14 cellular contexts compared by ENCODE assay signal in the genomic region with DNA sequence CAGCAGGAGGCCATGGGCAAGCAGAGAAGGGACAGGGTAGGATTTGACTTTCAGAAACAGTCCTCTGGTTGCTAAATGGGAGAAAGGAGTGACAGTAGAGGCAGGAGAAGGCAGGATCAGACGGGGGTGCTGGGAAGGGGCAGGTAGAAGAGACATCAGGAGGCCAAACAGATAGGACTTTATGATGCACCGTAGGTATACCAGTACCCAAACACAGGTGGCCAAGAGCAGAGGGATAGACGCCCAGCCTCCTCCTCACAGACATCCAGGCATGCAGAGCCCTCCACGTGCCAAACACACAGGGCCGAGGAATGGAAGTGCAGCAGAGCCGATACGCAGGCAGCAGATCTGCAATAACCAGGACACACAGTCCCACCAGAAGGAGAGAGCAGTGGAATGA. TPM values are rescaled to one million over a fixed set of nuclear protein-coding genes. Genes with fewer than 3 reads are reported as not detected.
A peak's percentile ranks its signal among the peaks of the same experiment; 100 is the strongest.
DNase-seq lines count a peak whose midpoint lies in the region; ATAC-seq, FAIRE-seq and TF ChIP-seq lines count a peak whose summit lies in the region.
"Had no signal": no experiment of that assay in that cellular context is flagged by ENCODE, and none has a peak within 500 bp of the region (broad histone marks: within the 10 kb centered on the region; RNA-seq: fewer than 3 reads in every experiment).

No MANE protein-coding gene starts in this region.

- no peaks in the 10 kb centered on the region for H4K20me1 ChIP-seq in HepG2 (ENCODE audit: insufficient read depth, low read length)

- H2AFZ ChIP-seq in HepG2 (ENCODE audit: low read length) = no peak overlapping the region

- H3K9me3 ChIP-seq in HepG2 (ENCODE audit: low read length) = no peaks in the 10 kb centered on the region
- no peaks in the 10 kb centered on the region for H3K9me3 ChIP-seq in right lobe of liver
- H3K9me3 ChIP-seq in prostate gland = no peaks in the 10 kb centered on the region
- no peaks in the 10 kb centered on the region for H3K9me3 ChIP-seq in effector memory CD4-positive, alpha-beta T cell (ENCODE audit: control insufficient read depth, low read length)

- H3K27me3 ChIP-seq in HepG2 (ENCODE audit: control insufficient read depth in 1 of 2, insufficient read depth in 2 of 2, low read length in 2 of 2) (peaks cover 0 to 4% of the 10 kb centered on the region in 2 experiments; a peak in 2 of 5 replicates), right lobe of liver (no peaks in the 10 kb centered on the region), prostate gland (replicated peaks; ENCODE audit: insufficient read depth) (no peaks in the 10 kb centered on the region)
- H3K27me3 ChIP-seq in effector memory CD4-positive, alpha-beta T cell (replicated peaks; ENCODE audit: control insufficient read depth, insufficient read depth, low read length, poor library complexity, severe bottlenecking) = no peaks in the 10 kb centered on the region

- intact Hi-C loops in HepG2 (cut with micrococcal nuclease; ENCODE audit: unreplicated experiment) (no loop called here), right lobe of liver (cut with DNase I) (no loop called here), prostate gland (cut with DNase I) (loop anchor here (5.0 kb wide), 1 partner anchor 90 kb away; no protein-coding TSS in a partner anchor)

- H3K79me2 ChIP-seq in HepG2 (ENCODE audit: insufficient read depth, low read length) = no peaks in the 10 kb centered on the region

- no peak for TF ChIP-seq RAD21 in HepG2 (CRISPR knock-in tag; IDR thresholded peaks at IDR 0.05)

- TF ChIP-seq POLR2A in HepG2 (IDR thresholded peaks at IDR 0.05; ENCODE audit: insufficient read depth in 1 of 2, low read depth in 2 of 2, low read length in 2 of 2) (no peak), right lobe of liver (IDR thresholded peaks at IDR 0.05) (no peak), prostate gland (IDR thresholded peaks at IDR 0.05) (no peak), erythroblast (IDR thresholded peaks at IDR 0.05; ENCODE audit: low read length) (no peak)

- 40% methylated on average over 2 of the region's 7 CpGs for whole genome bisulfite sequencing in HepG2 (ENCODE audit: low lambda C conversion rate)
- 39% methylated on average over 5 of the region's 7 CpGs for WGBS in right lobe of liver (ENCODE audit: insufficient coverage, low coverage, low lambda C conversion rate, missing lambda C conversion rate)
- 59% methylated on average over 7 of the region's 7 CpGs for WGBS in prostate gland

- ATAC-seq in HepG2 (no peak), right lobe of liver (no peak), GM19455 (IDR thresholded peaks at IDR 0.05; ENCODE audit: unreplicated experiment) (no peak)

- TF ChIP-seq CTCF in HepG2 (CRISPR knock-in tag; IDR thresholded peaks at IDR 0.05) (no peak), right lobe of liver (IDR thresholded peaks at IDR 0.05) (no peak), prostate gland (IDR thresholded peaks at IDR 0.05) (no peak)

- H3K4me2 ChIP-seq in HepG2 (ENCODE audit: low read depth, low read length) = peak overlapping the region; percentile 90; the same call in 1 of the 2 replicates

- TF ChIP-seq EP300 in HepG2 (IDR thresholded peaks at IDR 0.05; ENCODE audit: low read depth in 2 of 2, low read length in 2 of 2) (no peak), HepG2 (CRISPR knock-in tag; IDR thresholded peaks at IDR 0.05; ENCODE audit: borderline replicate concordance) (no peak)

- BruUV-seq in HepG2 (replicated peaks; lab: Mats Ljungman, UMichigan) = no TSS peak

- H3K36me3 ChIP-seq in HepG2 (replicated peaks in 1 of 2; ENCODE audit: control insufficient read depth in 1 of 2, insufficient read depth in 2 of 2, low read length in 2 of 2) = no peaks in the 10 kb centered on the region
- no peaks in the 10 kb centered on the region for H3K36me3 ChIP-seq in right lobe of liver
- H3K36me3 ChIP-seq in prostate gland = no peaks in the 10 kb centered on the region
- H3K36me3 ChIP-seq in effector memory CD4-positive, alpha-beta T cell (ENCODE audit: control insufficient read depth, insufficient read depth, low read length) = no peaks in the 10 kb centered on the region

- CTCF ChIA-PET in HepG2 (lab: Yijun Ruan, JAX; ENCODE audit: low intra/inter-chr PET ratio, low total read pairs) = no interaction called here

- POLR2A ChIA-PET in HepG2 (lab: Yijun Ruan, JAX) = no interaction called here

- H3K4me3 ChIP-seq in HepG2 (replicated peaks in 1 of 3; ENCODE audit: insufficient read depth in 1 of 3, low read depth in 2 of 3, low read length in 3 of 3) = no peak overlapping the region
- H3K4me3 ChIP-seq in right lobe of liver = no peak overlapping the region
- H3K4me3 ChIP-seq in prostate gland = no peak overlapping the region
- H3K4me3 ChIP-seq in effector memory CD4-positive, alpha-beta T cell (ENCODE audit: insufficient read depth, low read depth, low read length, poor library complexity, severe bottlenecking) = no peak overlapping the region

- no peak for DNase-seq in HepG2 (ENCODE audit: low spot score)
- no peak for DNase-seq in right lobe of liver
- peak; percentile 61 for DNase-seq in islet precursor cell
- no peak for DNase-seq in prostate gland (ENCODE audit: low spot score)
- no peak for DNase-seq in effector memory CD4-positive, alpha-beta T cell
- DNase-seq in NCI-H187 (lab: John Stamatoyannopoulos, UW) = no peak
- DNase-seq in erythroblast (lab: John Stamatoyannopoulos, UW) = no peak
- DNase-seq: activated CD4-positive, alpha-beta T cell treated with anti-CD3 and anti-CD28 coated beads, Interleukin-2, amount 10 ng/mL, durations not matched to agents 24 days and 14 days; activated naive CD8-positive, alpha-beta T cell treated with anti-CD3 and anti-CD28 coated beads, Interleukin-2, amount 10 ng/mL, durations not matched to agents 7 days and 5 days; activated T-cell treated with anti-CD3 and anti-CD28 coated beads, Interleukin-2, amount 50 U/mL, for 24 hours; CD4-positive, alpha-beta T cell; T-helper 9 cell had no signal

- no peak for FAIRE-seq in HepG2 (lab: Jason Lieb, UNC)
- FAIRE-seq: G401.6 had no signal

- no peak overlapping the region for H3K9ac ChIP-seq in HepG2 (ENCODE audit: insufficient read depth, low read depth, low read length)

- H3K4me1 ChIP-seq in HepG2 (ENCODE audit: insufficient read depth, low read length) (peaks cover 40% of the 10 kb centered on the region), right lobe of liver (no peaks in the 10 kb centered on the region), prostate gland (replicated peaks) (no peaks in the 10 kb centered on the region)
- no peaks in the 10 kb centered on the region for H3K4me1 ChIP-seq in effector memory CD4-positive, alpha-beta T cell (ENCODE audit: control insufficient read depth, insufficient read depth, low read length, poor library complexity, severe bottlenecking)

- in situ Hi-C loops in HepG2 (cut with HindIII; ENCODE audit: extremely low pct_ligation_motif_present, low pct_unique_long_range_greater_than_20kb) = no loop called here

- H3K27ac ChIP-seq in HepG2 (ENCODE audit: extremely low read length, insufficient read depth, low read length) (no peak overlapping the region), right lobe of liver (no peak overlapping the region), prostate gland (peak overlapping the region; percentile 88 to 91)
- no peak overlapping the region for H3K27ac ChIP-seq in effector memory CD4-positive, alpha-beta T cell (ENCODE audit: insufficient read depth, low read length, poor library complexity, severe bottlenecking)

RNA-seq across cellular contexts. Expression of gene AXL, which starts 1.3 kb away (rescaled TPM):
- total RNA-seq in HepG2 (2016; rRNA removed; fragmentation: Illumina TruSeq; extraction: Trizol) (0.31 and 0.71 TPM in 2 replicates), right lobe of liver (10 to 100 TPM in 3 of 6 experiments, 1 to 10 TPM in 3; 5.7 to 20.3 (median 10.2) TPM), prostate gland (100 to 1,000 TPM in 1 of 2 donors, 10 to 100 TPM in 1; 26.1 to 168 TPM)
- 0.18 and 0.20 TPM in 2 replicates for total RNA-seq in HepG2 (2016; cell fraction: cytosol; rRNA removed; fragmentation: Illumina TruSeq; extraction: Trizol; ENCODE audit: low read depth)
- total RNA-seq in HepG2 (2016; cell fraction: insoluble cytoplasmic fraction; rRNA removed; fragmentation: Illumina TruSeq; extraction: Trizol) = 0.54 and 0.67 TPM in 2 replicates
- 0.59 and 0.79 TPM in 2 replicates for total RNA-seq in HepG2 (2016; cell fraction: membrane; rRNA removed; fragmentation: Illumina TruSeq; extraction: Trizol)
- total RNA-seq in HepG2 (2016; cell fraction: nucleus; rRNA removed; fragmentation: Illumina TruSeq; extraction: Trizol) = 1.1 and 1.8 TPM in 2 replicates
- polyA plus RNA-seq in HepG2 (2011; rRNA removed) = 5.7 and 5.9 TPM in 2 replicates
- polyA plus RNA-seq in HepG2 (2011; cell fraction: cytosol; rRNA removed) = 4.3 and 4.8 TPM in 2 replicates
- polyA plus RNA-seq in HepG2 (2011; cell fraction: nucleus; rRNA removed) = 5.2 and 8.0 TPM in 2 replicates
- polyA plus RNA-seq in HepG2 (2012) = 2.9 and 4.5 TPM in 2 replicates
- polyA plus RNA-seq in HepG2 (2016; cell fraction: cytosol; fragmentation: Illumina TruSeq; extraction: Trizol; ENCODE audit: low read depth) = 0.09 and 0.10 TPM in 2 replicates
- 0.39 and 0.46 TPM in 2 replicates for polyA plus RNA-seq in HepG2 (2016; cell fraction: insoluble cytoplasmic fraction; fragmentation: Illumina TruSeq; extraction: Trizol; ENCODE audit: low read depth)
- 0.32 and 0.35 TPM in 2 replicates for polyA plus RNA-seq in HepG2 (2016; cell fraction: membrane; fragmentation: Illumina TruSeq; extraction: Trizol; ENCODE audit: low read depth)
- 1.3 and 1.4 TPM in 2 replicates for polyA plus RNA-seq in HepG2 (2016; cell fraction: nucleus; fragmentation: Illumina TruSeq; extraction: Trizol; ENCODE audit: insufficient read depth, low read depth)
- 26.1 and 95.6 TPM in 2 replicates for polyA minus RNA-seq in HepG2 (2011; rRNA and poly(A)+ RNA removed; ENCODE audit: low replicate concordance)
- polyA minus RNA-seq in HepG2 (2011; cell fraction: cytosol; rRNA and poly(A)+ RNA removed) = 11.6 and 12.8 TPM in 2 replicates
- polyA minus RNA-seq in HepG2 (2011; cell fraction: nucleus; rRNA and poly(A)+ RNA removed) = 5.0 and 5.1 TPM in 2 replicates

RNA-seq across cellular contexts. Expression of gene CYP2S1, which starts 24.7 kb away (rescaled TPM):
- 0.09 TPM in 1 of 2 replicates, not detected in the other for total RNA-seq in HepG2 (2016; rRNA removed; fragmentation: Illumina TruSeq; extraction: Trizol)
- total RNA-seq in HepG2 (2016; cell fraction: cytosol; rRNA removed; fragmentation: Illumina TruSeq; extraction: Trizol; ENCODE audit: low read depth) = not detected in 2 replicates
- 0.07 and 0.26 TPM in 2 replicates for total RNA-seq in HepG2 (2016; cell fraction: insoluble cytoplasmic fraction; rRNA removed; fragmentation: Illumina TruSeq; extraction: Trizol)
- 0.07 and 0.15 TPM in 2 replicates for total RNA-seq in HepG2 (2016; cell fraction: membrane; rRNA removed; fragmentation: Illumina TruSeq; extraction: Trizol)
- 0.28 TPM in 1 of 2 replicates, not detected in the other for total RNA-seq in HepG2 (2016; cell fraction: nucleus; rRNA removed; fragmentation: Illumina TruSeq; extraction: Trizol)
- 1.8 and 2.1 TPM in 2 replicates for polyA plus RNA-seq in HepG2 (2011; rRNA removed)
- polyA plus RNA-seq in HepG2 (2011; cell fraction: cytosol; rRNA removed) = 0.87 and 1.2 TPM in 2 replicates
- polyA plus RNA-seq in HepG2 (2011; cell fraction: nucleus; rRNA removed) = 4.2 and 4.4 TPM in 2 replicates
- 4.6 and 5.8 TPM in 2 replicates for polyA plus RNA-seq in HepG2 (2012)
- polyA plus RNA-seq in HepG2 (2016; cell fraction: cytosol; fragmentation: Illumina TruSeq; extraction: Trizol; ENCODE audit: low read depth) = 0.11 and 0.12 TPM in 2 replicates
- 0.19 and 0.38 TPM in 2 replicates for polyA plus RNA-seq in HepG2 (2016; cell fraction: insoluble cytoplasmic fraction; fragmentation: Illumina TruSeq; extraction: Trizol; ENCODE audit: low read depth)
- polyA plus RNA-seq in HepG2 (2016; cell fraction: membrane; fragmentation: Illumina TruSeq; extraction: Trizol; ENCODE audit: low read depth) = 0.11 and 0.19 TPM in 2 replicates
- polyA plus RNA-seq in HepG2 (2016; cell fraction: nucleus; fragmentation: Illumina TruSeq; extraction: Trizol; ENCODE audit: insufficient read depth, low read depth) = 0.79 and 0.81 TPM in 2 replicates
- polyA minus RNA-seq in HepG2 (2011; rRNA and poly(A)+ RNA removed; ENCODE audit: low replicate concordance) = 1.1 and 2.5 TPM in 2 replicates
- 2.8 and 4.8 TPM in 2 replicates for polyA minus RNA-seq in HepG2 (2011; cell fraction: cytosol; rRNA and poly(A)+ RNA removed)
- 1.1 and 1.3 TPM in 2 replicates for polyA minus RNA-seq in HepG2 (2011; cell fraction: nucleus; rRNA and poly(A)+ RNA removed)
- total RNA-seq in right lobe of liver = 1 to 10 TPM in 3 of 6 experiments, under 1 TPM in 3; 0.54 to 1.9 (median 0.99) TPM
- total RNA-seq in prostate gland = 1 to 10 TPM; 1.1 to 4.2 TPM

RNA-seq across cellular contexts. Expression of gene HNRNPUL1, which starts 46.4 kb away (rescaled TPM):
- total RNA-seq in HepG2 (2016; rRNA removed; fragmentation: Illumina TruSeq; extraction: Trizol) (81.7 and 88.8 TPM in 2 replicates), right lobe of liver (10 to 100 TPM; 53.5 to 70.0 (median 61.8) TPM), prostate gland (100 to 1,000 TPM; 133 to 183 TPM)
- total RNA-seq in HepG2 (2016; cell fraction: cytosol; rRNA removed; fragmentation: Illumina TruSeq; extraction: Trizol; ENCODE audit: low read depth) = 30.9 and 33.3 TPM in 2 replicates
- 77.3 and 84.2 TPM in 2 replicates for total RNA-seq in HepG2 (2016; cell fraction: insoluble cytoplasmic fraction; rRNA removed; fragmentation: Illumina TruSeq; extraction: Trizol)
- total RNA-seq in HepG2 (2016; cell fraction: membrane; rRNA removed; fragmentation: Illumina TruSeq; extraction: Trizol) = 78.7 and 78.8 TPM in 2 replicates
- 62.2 and 71.6 TPM in 2 replicates for total RNA-seq in HepG2 (2016; cell fraction: nucleus; rRNA removed; fragmentation: Illumina TruSeq; extraction: Trizol)
- polyA plus RNA-seq in HepG2 (2011; rRNA removed) = 29.7 and 30.9 TPM in 2 replicates
- polyA plus RNA-seq in HepG2 (2011; cell fraction: cytosol; rRNA removed) = 16.7 and 21.1 TPM in 2 replicates
- 36.0 and 41.1 TPM in 2 replicates for polyA plus RNA-seq in HepG2 (2011; cell fraction: nucleus; rRNA removed)
- 62.3 and 78.5 TPM in 2 replicates for polyA plus RNA-seq in HepG2 (2012)
- 43.7 and 48.0 TPM in 2 replicates for polyA plus RNA-seq in HepG2 (2016; cell fraction: cytosol; fragmentation: Illumina TruSeq; extraction: Trizol; ENCODE audit: low read depth)
- polyA plus RNA-seq in HepG2 (2016; cell fraction: insoluble cytoplasmic fraction; fragmentation: Illumina TruSeq; extraction: Trizol; ENCODE audit: low read depth) = 126 and 151 TPM in 2 replicates
- 99.0 and 109 TPM in 2 replicates for polyA plus RNA-seq in HepG2 (2016; cell fraction: membrane; fragmentation: Illumina TruSeq; extraction: Trizol; ENCODE audit: low read depth)
- polyA plus RNA-seq in HepG2 (2016; cell fraction: nucleus; fragmentation: Illumina TruSeq; extraction: Trizol; ENCODE audit: insufficient read depth, low read depth) = 102 and 113 TPM in 2 replicates
- polyA minus RNA-seq in HepG2 (2011; rRNA and poly(A)+ RNA removed; ENCODE audit: low replicate concordance) = 47.6 and 50.7 TPM in 2 replicates
- 23.6 and 33.9 TPM in 2 replicates for polyA minus RNA-seq in HepG2 (2011; cell fraction: cytosol; rRNA and poly(A)+ RNA removed)
- polyA minus RNA-seq in HepG2 (2011; cell fraction: nucleus; rRNA and poly(A)+ RNA removed) = 61.9 and 71.0 TPM in 2 replicates

Comparison
In these comparisons a context has a peak if more than half of its experiments do, and no peak if none do; other contexts are left out.
1. H3K27ac ChIP-seq: peak in prostate gland (2 of 2); none in HepG2 (single experiment), right lobe of liver (0 of 3) and effector memory CD4-positive, alpha-beta T cell (single experiment).